Comparison of ENCODE assay signal across 14 cellular contexts in genomic region chr20:10984899-10985298, GRCh38.
A peak's percentile ranks its signal among the peaks of the same experiment; 100 is the strongest.
DNase-seq lines count a peak whose midpoint lies in the region; ATAC-seq and TF ChIP-seq lines count a peak whose summit lies in the region.
"Had no signal": no experiment of that assay in that cellular context is flagged by ENCODE, and none has a peak within 500 bp of the region (broad histone marks: within the 10 kb centered on the region; RNA-seq: fewer than 3 reads in every experiment).

No MANE protein-coding gene starts in this region.

- no peak for DNase-seq in left ventricle myocardium inferior
- DNase-seq in left cardiac atrium, result no peak
- DNase-seq in brain microvascular endothelial cell, result no peak
- no peak for DNase-seq in mucosa of descending colon
- no peak for DNase-seq in NCI-H187 (lab: John Stamatoyannopoulos, UW)
- DNase-seq in SW 1271 (lab: John Stamatoyannopoulos, UW), result no peak
- DNase-seq: activated CD8-positive, alpha-beta T cell treated with anti-CD3 and anti-CD28 coated beads, Interleukin-2, amount 10 ng/mL, durations not matched to agents 7 days and 5 days; adrenal gland; MG63; right cardiac atrium had no signal

- H3K4me3 ChIP-seq in left ventricle myocardium inferior (no peak overlapping the region), brain microvascular endothelial cell (ENCODE audit: low read depth, low read length) (no peak overlapping the region), mucosa of descending colon (no peak overlapping the region)
- H3K4me3 ChIP-seq: adrenal gland, MG63 had no signal

- H3K36me3 ChIP-seq in left ventricle myocardium inferior (no peaks in the 10 kb centered on the region), brain microvascular endothelial cell (replicated peaks) (no peaks in the 10 kb centered on the region), mucosa of descending colon (ENCODE audit: low read depth) (no peaks in the 10 kb centered on the region)
- H3K36me3 ChIP-seq: adrenal gland, MG63 had no signal

- H3K27ac ChIP-seq in left ventricle myocardium inferior (replicated peaks), result peak overlapping the region; percentile 53
- peak overlapping the region; percentile 55 for H3K27ac ChIP-seq in brain microvascular endothelial cell

- ATAC-seq in left cardiac atrium, result no peak
- ATAC-seq in mucosa of descending colon, result peak; percentile 84
- ATAC-seq in activated CD4-positive, CD25-positive, alpha-beta regulatory T cell treated with anti-CD3 and anti-CD28 coated beads, Interleukin-2, amount 50 U/mL, for 24 hours, result no peak
- ATAC-seq in GM19452 (IDR thresholded peaks at IDR 0.05; ENCODE audit: unreplicated experiment), result no peak
- ATAC-seq: activated CD8-positive, alpha-beta T cell treated with anti-CD3 and anti-CD28 coated beads, Interleukin-2, amount 10 ng/mL, durations not matched to agents 7 days and 5 days; left ventricle myocardium superior; natural killer cell treated with Interleukin-12 subunit alpha and Interleukin-12 subunit beta and Interleukin-15 and Interleukin-18, amount 100 ng/mL, for 72 hours had no signal

- no peak for TF ChIP-seq CTCF in left ventricle myocardium inferior (IDR thresholded peaks at IDR 0.05; ENCODE audit: borderline replicate concordance)
- TF ChIP-seq CTCF in brain microvascular endothelial cell (IDR thresholded peaks at IDR 0.05; ENCODE audit: low read depth, low read length, missing control alignments), result no peak
- no peak for TF ChIP-seq CTCF in mucosa of descending colon (IDR thresholded peaks at IDR 0.05)

- H3K9me3 ChIP-seq in left ventricle myocardium inferior (replicated peaks), result no peaks in the 10 kb centered on the region
- H3K9me3 ChIP-seq in mucosa of descending colon, result no peaks in the 10 kb centered on the region
- H3K9me3 ChIP-seq: adrenal gland, MG63 had no signal

- intact Hi-C loops in left ventricle myocardium inferior (cut with micrococcal nuclease), result no loop called here
- intact Hi-C loops in left cardiac atrium (cut with DNase I), result no loop called here
- intact Hi-C loops in mucosa of descending colon (cut with DNase I, micrococcal nuclease), result no loop called here

- no peaks in the 10 kb centered on the region for H3K27me3 ChIP-seq in left ventricle myocardium inferior (ENCODE audit: low read depth)
- H3K27me3 ChIP-seq in brain microvascular endothelial cell (replicated peaks), result no peaks in the 10 kb centered on the region
- H3K27me3 ChIP-seq: adrenal gland, MG63 had no signal

- H3K4me1 ChIP-seq in left ventricle myocardium inferior, result peaks cover 40% of the 10 kb centered on the region
- H3K4me1 ChIP-seq in mucosa of descending colon (ENCODE audit: low read depth), result peaks cover 3% of the 10 kb centered on the region

- in situ Hi-C loops in brain microvascular endothelial cell (cut with HindIII; ENCODE audit: low pct_ligation_motif_present, low sequenced_read_pairs), result no loop called here
